10 cellular contexts compared by ENCODE assay signal in the genomic region with DNA sequence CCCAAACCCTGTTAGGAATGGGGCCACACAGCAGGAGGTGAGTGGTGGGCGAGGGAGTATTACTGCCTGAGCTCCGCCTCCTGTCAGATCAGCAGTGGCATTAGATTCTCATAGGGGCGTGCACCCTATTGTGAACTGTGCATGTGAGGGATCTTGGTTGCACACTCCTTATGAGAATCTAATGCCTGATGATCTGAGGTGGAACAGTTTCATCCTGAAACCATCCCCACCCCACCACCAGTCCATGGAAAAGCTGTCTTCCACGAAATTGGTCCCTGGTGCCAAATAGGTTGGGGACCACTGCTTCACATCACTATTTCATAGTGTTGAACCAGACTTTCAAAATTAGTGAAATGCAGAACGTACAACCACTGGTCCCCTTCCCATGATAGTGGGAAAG.
"Had no signal": no experiment of that assay in that cellular context is flagged by ENCODE, and none has a peak within 500 bp of the region (broad histone marks: within the 10 kb centered on the region; RNA-seq: fewer than 3 reads in every experiment).

No MANE protein-coding gene starts in this region.

- FAIRE-seq: H54, HTR-8/SVneo had no signal

- H3K27ac ChIP-seq: GM23248, KMS-11 had no signal

- H3K4me3 ChIP-seq: GM23248 had no signal

- H3K27ac Mint-ChIP-seq: H9, HFFc6 had no signal

- DNase-seq: GM23248, GOT3, H9, HCEC 1CT, HFFc6, IMR-90, KBM-7 had no signal

- H3K4me3 Mint-ChIP-seq: H9, HFFc6 had no signal

- H3K4me2 ChIP-seq: KMS-11 had no signal

- H3K9ac ChIP-seq: GM23248, KMS-11 had no signal

- H2AFZ ChIP-seq: GM23248 had no signal
